ENCODE assay signal across 1 cellular context in the genomic region with DNA sequence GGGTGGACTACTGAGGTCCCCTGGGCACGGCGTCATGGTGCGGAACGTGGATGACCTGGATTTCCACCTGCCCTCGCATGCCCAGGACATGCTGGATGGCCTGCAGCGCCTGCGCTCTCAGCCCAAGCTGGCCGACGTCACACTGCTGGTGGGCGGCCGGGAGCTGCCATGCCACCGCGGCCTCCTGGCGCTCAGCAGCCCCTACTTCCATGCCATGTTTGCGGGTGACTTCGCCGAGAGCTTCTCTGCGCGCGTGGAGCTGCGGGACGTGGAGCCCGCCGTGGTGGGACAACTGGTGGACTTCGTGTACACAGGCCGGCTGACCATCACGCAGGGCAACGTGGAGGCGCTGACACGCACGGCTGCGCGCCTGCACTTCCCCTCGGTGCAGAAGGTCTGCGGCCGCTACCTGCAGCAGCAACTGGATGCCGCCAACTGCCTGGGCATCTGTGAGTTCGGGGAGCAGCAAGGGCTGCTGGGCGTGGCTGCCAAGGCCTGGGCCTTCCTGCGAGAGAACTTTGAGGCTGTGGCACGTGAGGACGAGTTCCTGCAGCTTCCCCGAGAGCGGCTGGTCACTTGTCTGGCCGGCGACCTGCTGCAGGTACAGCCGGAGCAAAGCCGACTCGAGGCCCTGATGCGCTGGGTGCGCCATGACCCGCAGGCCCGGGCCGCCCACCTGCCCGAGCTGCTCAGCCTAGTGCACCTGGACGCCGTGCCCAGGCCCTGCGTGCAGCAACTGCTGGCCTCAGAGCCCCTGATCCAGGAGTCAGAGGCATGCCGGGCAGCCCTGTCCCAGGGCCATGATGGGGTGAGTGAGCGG.
TF ChIP-seq lines count a peak whose summit lies in the region.

No MANE protein-coding gene starts in this region.

TF ChIP-seq in H1, 55 proteins besides CTCF, POLR2A, EP300 and RAD21:
- TF ChIP-seq TAF7 (optimal IDR thresholded peaks at IDR 0.05; ENCODE audit: borderline replicate concordance, low read depth, low read length), result no peak
- TF ChIP-seq BRCA1 (IDR thresholded peaks at IDR 0.05; ENCODE audit: low read depth, low read length), result no peak
- no peak for TF ChIP-seq SP2 (IDR thresholded peaks at IDR 0.05; ENCODE audit: low read length)
- TF ChIP-seq POU5F1 (IDR thresholded peaks at IDR 0.05; ENCODE audit: low read depth, low read length), result no peak
- no peak for TF ChIP-seq SRF (IDR thresholded peaks at IDR 0.05; ENCODE audit: low read depth, low read length)
- no peak for TF ChIP-seq SIN3A (conservative IDR thresholded peaks at IDR 0.05 in 1 of 2, IDR thresholded peaks at IDR 0.05 in 1 of 2; ENCODE audit: low read depth in 1 of 2, low read length in 2 of 2)
- TF ChIP-seq KDM4A (IDR thresholded peaks at IDR 0.05; ENCODE audit: low read depth, low read length, severe bottlenecking), result no peak
- TF ChIP-seq NRF1 (IDR thresholded peaks at IDR 0.05; ENCODE audit: low read depth, low read length), result no peak
- no peak for TF ChIP-seq CTBP2 (IDR thresholded peaks at IDR 0.05; ENCODE audit: borderline replicate concordance, insufficient read depth, insufficient read length, low read length)
- TF ChIP-seq SP1 (IDR thresholded peaks at IDR 0.05; ENCODE audit: low read depth, low read length), result no peak
- no peak for TF ChIP-seq CBX8 (IDR thresholded peaks at IDR 0.05; ENCODE audit: borderline replicate concordance, low read depth, low read length)
- no peak for TF ChIP-seq CREB1 (IDR thresholded peaks at IDR 0.05)
- TF ChIP-seq, protein P1, sequence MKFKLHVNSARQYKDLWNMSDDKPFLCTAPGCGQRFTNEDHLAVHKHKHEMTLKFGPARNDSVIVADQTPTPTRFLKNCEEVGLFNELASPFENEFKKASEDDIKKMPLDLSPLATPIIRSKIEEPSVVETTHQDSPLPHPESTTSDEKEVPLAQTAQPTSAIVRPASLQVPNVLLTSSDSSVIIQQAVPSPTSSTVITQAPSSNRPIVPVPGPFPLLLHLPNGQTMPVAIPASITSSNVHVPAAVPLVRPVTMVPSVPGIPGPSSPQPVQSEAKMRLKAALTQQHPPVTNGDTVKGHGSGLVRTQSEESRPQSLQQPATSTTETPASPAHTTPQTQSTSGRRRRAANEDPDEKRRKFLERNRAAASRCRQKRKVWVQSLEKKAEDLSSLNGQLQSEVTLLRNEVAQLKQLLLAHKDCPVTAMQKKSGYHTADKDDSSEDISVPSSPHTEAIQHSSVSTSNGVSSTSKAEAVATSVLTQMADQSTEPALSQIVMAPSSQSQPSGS (IDR thresholded peaks at IDR 0.05; ENCODE audit: low read length), result no peak
